In the genomic region with DNA sequence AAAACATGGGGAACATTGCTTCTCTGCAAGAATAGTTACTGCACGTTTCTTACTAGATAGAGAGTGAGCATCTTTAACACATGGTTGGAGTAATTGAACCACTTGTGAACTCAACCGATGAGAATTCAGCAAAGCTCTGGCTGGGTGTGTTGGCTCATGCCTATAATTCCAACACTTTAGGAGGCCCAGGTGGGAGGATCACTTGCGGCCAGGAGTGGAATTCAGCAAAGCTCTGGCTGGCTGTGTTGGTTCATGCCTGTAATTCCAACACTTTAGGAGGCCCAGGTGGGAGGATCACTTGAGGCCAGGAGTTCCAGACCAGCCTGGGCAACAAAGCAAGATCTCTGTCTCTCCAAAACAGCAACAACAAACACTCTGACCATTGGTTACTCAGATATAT, we compare ENCODE assay signal across 34 cellular contexts.
"Had no signal": no experiment of that assay in that cellular context is flagged by ENCODE, and none has a peak within 500 bp of the region (broad histone marks: within the 10 kb centered on the region; RNA-seq: fewer than 3 reads in every experiment).

No MANE protein-coding gene starts in this region.

- H3K27ac ChIP-seq: adrenal gland, body of pancreas, brain microvascular endothelial cell, breast epithelium, VCaP had no signal

- H3K4me3 ChIP-seq: adrenal gland, body of pancreas, breast epithelium had no signal

- H3K36me3 ChIP-seq: adrenal gland, brain microvascular endothelial cell, breast epithelium had no signal

- H3K27me3 ChIP-seq: body of pancreas, brain microvascular endothelial cell, breast epithelium had no signal

- FAIRE-seq: astrocyte, TTC549 had no signal

- H3K4me1 ChIP-seq: adrenal gland, body of pancreas, breast epithelium had no signal

- DNase-seq: activated B cell treated with CpG ODN at 0.5 μM for 24 hours; activated CD4-positive, alpha-beta memory T cell treated with anti-CD3 and anti-CD28 coated beads for 36 hours; activated CD4-positive, alpha-beta T cell treated with anti-CD3 and anti-CD28 coated beads for 4 hours; activated CD4-positive, alpha-beta T cell treated with anti-CD3 and anti-CD28 coated beads, Interleukin-2, amount 10 ng/mL, durations not matched to agents 24 days and 14 days; activated CD4-positive, alpha-beta T cell treated with anti-CD3 and anti-CD28 coated beads, Interleukin-2, amount 50 U/mL, for 1 hour; activated CD4-positive, alpha-beta T cell treated with anti-CD3 and anti-CD28 coated beads, Interleukin-2, amount 50 U/mL, for 4 hours; activated CD4-positive, CD25-positive, alpha-beta regulatory T cell treated with anti-CD3 and anti-CD28 coated beads, Interleukin-2, amount 50 U/mL, for 72 hours; activated CD8-positive, alpha-beta memory T cell treated with anti-CD3 and anti-CD28 coated beads, Interleukin-2, amount 50 U/mL, for 4 hours; activated CD8-positive, alpha-beta T cell treated with anti-CD3 and anti-CD28 coated beads for 36 hours; activated effector memory CD4-positive, alpha-beta T cell treated with anti-CD3 and anti-CD28 coated beads, Interleukin-2, amount 50 U/mL, for 16 hours; activated gamma-delta T cell treated with Interleukin-2 at 50 U/mL for 16 hours; activated naive CD4-positive, alpha-beta T cell; activated naive CD4-positive, alpha-beta T cell treated with anti-CD3 and anti-CD28 coated beads for 36 hours; activated naive CD4-positive, alpha-beta T cell treated with anti-CD3 and anti-CD28 coated beads, Interleukin-2, amount 50 U/mL, for 16 hours; activated naive CD8-positive, alpha-beta T cell treated with anti-CD3 and anti-CD28 coated beads for 36 hours; activated T-cell treated with anti-CD3 and anti-CD28 coated beads for 4 hours; activated T-cell treated with anti-CD3 and anti-CD28 coated beads, Interleukin-2, amount 50 U/mL, for 1 hour; activated T-cell treated with anti-CD3 and anti-CD28 coated beads, Interleukin-2, amount 50 U/mL, for 4 hours; activated T-cell treated with anti-CD3 and anti-CD28 coated beads, Interleukin-2, amount 50 U/mL, for 72 hours; adrenal gland; amniotic stem cell; aorta; body of pancreas; brain microvascular endothelial cell; central memory CD4-positive, alpha-beta T cell; T-helper 1 cell; T-helper 2 cell; T-helper 9 cell had no signal

- H3K9me3 ChIP-seq: adrenal gland, body of pancreas, breast epithelium had no signal

- ATAC-seq: activated CD8-positive, alpha-beta T cell treated with anti-CD3 and anti-CD28 coated beads for 36 hours; activated naive CD4-positive, alpha-beta T cell treated with anti-CD3 and anti-CD28 coated beads, Interleukin-2, amount 50 U/mL, for 72 hours; activated T-cell treated with anti-CD3 and anti-CD28 coated beads, Interleukin-2, amount 50 U/mL, for 4 hours; activated T-cell treated with anti-CD3 and anti-CD28 coated beads, Interleukin-2, amount 50 U/mL, for 72 hours; activated T-helper 17 cell treated with anti-CD3 and anti-CD28 coated beads, Interleukin-2, amount 50 U/mL, for 72 hours; body of pancreas had no signal
